In the genomic region with DNA sequence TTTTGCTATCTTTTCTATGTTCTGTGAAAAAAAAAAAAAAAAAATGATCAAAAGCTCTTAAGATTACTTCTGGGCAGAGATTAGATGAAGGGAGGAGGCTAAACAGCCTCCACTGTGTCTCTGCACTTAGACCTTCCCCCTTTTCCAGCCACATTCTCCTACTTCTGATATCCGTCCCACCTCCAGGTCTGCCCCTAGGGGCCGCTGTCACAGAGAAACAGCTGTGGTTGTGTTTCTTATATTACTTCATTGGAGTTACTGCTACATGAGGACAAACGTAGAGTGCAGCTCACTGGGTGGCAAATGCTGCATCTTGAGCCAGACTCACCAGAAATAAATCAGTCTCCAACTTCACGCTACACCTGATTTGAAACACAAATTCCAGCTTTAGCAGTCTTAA, we compare ENCODE assay signal across 1 cellular context.
TF ChIP-seq lines count a peak whose summit lies in the region.

No MANE protein-coding gene starts in this region.

TF ChIP-seq in HCT116, 20 proteins besides CTCF, POLR2A, EP300 and RAD21 (continued from another document):
- TF ChIP-seq, protein P1, sequence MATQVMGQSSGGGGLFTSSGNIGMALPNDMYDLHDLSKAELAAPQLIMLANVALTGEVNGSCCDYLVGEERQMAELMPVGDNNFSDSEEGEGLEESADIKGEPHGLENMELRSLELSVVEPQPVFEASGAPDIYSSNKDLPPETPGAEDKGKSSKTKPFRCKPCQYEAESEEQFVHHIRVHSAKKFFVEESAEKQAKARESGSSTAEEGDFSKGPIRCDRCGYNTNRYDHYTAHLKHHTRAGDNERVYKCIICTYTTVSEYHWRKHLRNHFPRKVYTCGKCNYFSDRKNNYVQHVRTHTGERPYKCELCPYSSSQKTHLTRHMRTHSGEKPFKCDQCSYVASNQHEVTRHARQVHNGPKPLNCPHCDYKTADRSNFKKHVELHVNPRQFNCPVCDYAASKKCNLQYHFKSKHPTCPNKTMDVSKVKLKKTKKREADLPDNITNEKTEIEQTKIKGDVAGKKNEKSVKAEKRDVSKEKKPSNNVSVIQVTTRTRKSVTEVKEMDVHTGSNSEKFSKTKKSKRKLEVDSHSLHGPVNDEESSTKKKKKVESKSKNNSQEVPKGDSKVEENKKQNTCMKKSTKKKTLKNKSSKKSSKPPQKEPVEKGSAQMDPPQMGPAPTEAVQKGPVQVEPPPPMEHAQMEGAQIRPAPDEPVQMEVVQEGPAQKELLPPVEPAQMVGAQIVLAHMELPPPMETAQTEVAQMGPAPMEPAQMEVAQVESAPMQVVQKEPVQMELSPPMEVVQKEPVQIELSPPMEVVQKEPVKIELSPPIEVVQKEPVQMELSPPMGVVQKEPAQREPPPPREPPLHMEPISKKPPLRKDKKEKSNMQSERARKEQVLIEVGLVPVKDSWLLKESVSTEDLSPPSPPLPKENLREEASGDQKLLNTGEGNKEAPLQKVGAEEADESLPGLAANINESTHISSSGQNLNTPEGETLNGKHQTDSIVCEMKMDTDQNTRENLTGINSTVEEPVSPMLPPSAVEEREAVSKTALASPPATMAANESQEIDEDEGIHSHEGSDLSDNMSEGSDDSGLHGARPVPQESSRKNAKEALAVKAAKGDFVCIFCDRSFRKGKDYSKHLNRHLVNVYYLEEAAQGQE (IDR thresholded peaks at IDR 0.05; ENCODE audit: low read depth) = no peak
